In the genomic region with DNA sequence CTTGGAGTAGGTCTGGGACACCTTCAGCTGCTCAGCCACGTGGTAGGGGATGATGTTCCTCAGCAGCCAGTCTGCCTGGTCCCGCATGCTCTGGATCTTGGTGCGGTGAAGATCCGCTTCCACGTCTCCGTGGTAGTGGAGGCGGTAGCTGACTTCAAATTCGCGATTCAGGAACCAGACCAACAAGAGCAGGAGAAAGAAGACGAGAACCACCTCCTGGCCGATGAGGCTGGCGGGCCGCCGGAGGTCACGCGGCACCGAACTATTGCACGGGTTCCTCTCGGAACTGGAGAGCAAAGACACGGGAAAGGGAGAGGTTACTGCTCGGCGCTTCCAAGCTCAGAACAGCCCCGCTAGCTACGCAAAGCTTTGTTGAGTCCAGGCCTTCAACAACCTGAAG, we compare ENCODE assay signal across 15 cellular contexts.
DNase-seq lines count a peak whose midpoint lies in the region; ATAC-seq and TF ChIP-seq lines count a peak whose summit lies in the region.
"Had no signal": no experiment of that assay in that cellular context is flagged by ENCODE, and none has a peak within 500 bp of the region (broad histone marks: within the 10 kb centered on the region; RNA-seq: fewer than 3 reads in every experiment).

No MANE protein-coding gene starts in this region.

- no peaks in the 10 kb centered on the region for H3K9me3 Mint-ChIP-seq in central memory CD8-positive, alpha-beta T cell
- H3K9me3 Mint-ChIP-seq in immature natural killer cell, result no peaks in the 10 kb centered on the region
- no peaks in the 10 kb centered on the region for H3K9me3 Mint-ChIP-seq in natural killer cell
- H3K9me3 Mint-ChIP-seq: GM23338 had no signal

- no peaks in the 10 kb centered on the region for H3K27me3 Mint-ChIP-seq in central memory CD8-positive, alpha-beta T cell
- H3K27me3 Mint-ChIP-seq in immature natural killer cell (ENCODE audit: low read depth in 3 of 3), result peaks cover 5 to 10% (median 7%) of the 10 kb centered on the region in 3 donors
- H3K27me3 Mint-ChIP-seq in natural killer cell (ENCODE audit: low read depth in 2 of 2), result peaks cover 0 to 3% of the 10 kb centered on the region in 2 donors

- no peak for DNase-seq in central memory CD8-positive, alpha-beta T cell (ENCODE audit: low spot score in 2 of 2)
- DNase-seq in immature natural killer cell (no peak), natural killer cell (no peak), mesenteric fat pad (ENCODE audit: low spot score) (no peak)
- DNase-seq in effector memory CD4-positive, alpha-beta T cell, result no peak
- DNase-seq: Calu3; CD8-positive, alpha-beta T cell; DMS79 treated with DMSO at 0.1 percent for 48 hours; GF-D8; HFFc6 had no signal

- H3K27ac ChIP-seq in effector memory CD4-positive, alpha-beta T cell (ENCODE audit: insufficient read depth, low read length, poor library complexity, severe bottlenecking), result no peak overlapping the region
- H3K27ac ChIP-seq: BLaER1 treated with 17β-estradiol and CSF1 and Interleukin-3, amounts not matched to agents 10 nM and 100 nM had no signal

- no peaks in the 10 kb centered on the region for H3K27me3 ChIP-seq in effector memory CD4-positive, alpha-beta T cell (replicated peaks; ENCODE audit: control insufficient read depth, insufficient read depth, low read length, poor library complexity, severe bottlenecking)
- H3K27me3 ChIP-seq: BLaER1 treated with 17β-estradiol and CSF1 and Interleukin-3, amounts not matched to agents 10 nM and 100 nM had no signal

- no peak overlapping the region for H3K4me3 Mint-ChIP-seq in central memory CD8-positive, alpha-beta T cell
- H3K4me3 Mint-ChIP-seq in immature natural killer cell (no peak overlapping the region), natural killer cell (no peak overlapping the region)
- H3K4me3 Mint-ChIP-seq: B cell; CD8-positive, alpha-beta T cell; GM23338; HFFc6 had no signal

- intact Hi-C loops in natural killer cell (cut with micrococcal nuclease), result no loop called here

- no peaks in the 10 kb centered on the region for H3K9me3 ChIP-seq in effector memory CD4-positive, alpha-beta T cell (ENCODE audit: control insufficient read depth, low read length)

- H3K4me3 ChIP-seq in effector memory CD4-positive, alpha-beta T cell (ENCODE audit: insufficient read depth, low read depth, low read length, poor library complexity, severe bottlenecking), result no peak overlapping the region
- H3K4me3 ChIP-seq: BLaER1 treated with 17β-estradiol and CSF1 and Interleukin-3, amounts not matched to agents 10 nM and 100 nM; GM23338 had no signal

- H3K36me3 ChIP-seq in effector memory CD4-positive, alpha-beta T cell (ENCODE audit: control insufficient read depth, insufficient read depth, low read length), result no peaks in the 10 kb centered on the region

- H3K36me3 Mint-ChIP-seq in central memory CD8-positive, alpha-beta T cell (ENCODE audit: insufficient read depth), result peaks cover 13% of the 10 kb centered on the region
- H3K36me3 Mint-ChIP-seq in immature natural killer cell (peaks cover 8 to 26% (median 20%) of the 10 kb centered on the region in 3 donors), natural killer cell (peaks cover 7% of the 10 kb centered on the region)

- peaks cover 9% of the 10 kb centered on the region for H3K4me1 ChIP-seq in effector memory CD4-positive, alpha-beta T cell (ENCODE audit: control insufficient read depth, insufficient read depth, low read length, poor library complexity, severe bottlenecking)

- peak overlapping the region; percentile 49 for H3K27ac Mint-ChIP-seq in central memory CD8-positive, alpha-beta T cell (ENCODE audit: low read depth)
- H3K27ac Mint-ChIP-seq in immature natural killer cell, result peak overlapping the region in 4 of 6 donors; percentile 21 to 84 (median 62)
- peak overlapping the region; percentile 54 to 98 for H3K27ac Mint-ChIP-seq in natural killer cell
- H3K27ac Mint-ChIP-seq: B cell; CD8-positive, alpha-beta T cell; GM23338; HFFc6 had no signal

- ATAC-seq in central memory CD8-positive, alpha-beta T cell (replicated peaks; ENCODE audit: extremely low read depth, poor library complexity, severe bottlenecking), result no peak
- ATAC-seq in natural killer cell, result no peak
- ATAC-seq in HG02588 (IDR thresholded peaks at IDR 0.05; ENCODE audit: unreplicated experiment), result no peak
- ATAC-seq: CD8-positive, alpha-beta T cell; GM23338; HCT116 had no signal

- peaks cover 15% of the 10 kb centered on the region for H3K4me1 Mint-ChIP-seq in central memory CD8-positive, alpha-beta T cell
- H3K4me1 Mint-ChIP-seq in immature natural killer cell, result peaks cover 14 to 20% of the 10 kb centered on the region in 2 donors
- H3K4me1 Mint-ChIP-seq in natural killer cell, result peaks cover 15 to 16% of the 10 kb centered on the region in 2 donors

- TF ChIP-seq CTCF in natural killer cell (IDR thresholded peaks at IDR 0.05), result no peak
